In genomic region chr16:11205754-11206459, GRCh38 we compare ENCODE assay signal across 9 cellular contexts.
DNase-seq lines count a peak whose midpoint lies in the region; ATAC-seq and TF ChIP-seq lines count a peak whose summit lies in the region.
"Had no signal": no experiment of that assay in that cellular context is flagged by ENCODE, and none has a peak within 500 bp of the region (broad histone marks: within the 10 kb centered on the region; RNA-seq: fewer than 3 reads in every experiment).

No MANE protein-coding gene starts in this region.

- peak; percentile 29 for TF ChIP-seq POLR2A in GM18951 (IDR thresholded peaks at IDR 0.05; ENCODE audit: extremely low read depth, insufficient read depth, insufficient read length)

- peaks cover 6% of the 10 kb centered on the region for H3K36me3 Mint-ChIP-seq in T-helper 1 cell treated with Interleukin-12 subunit alpha and Interleukin-12 subunit beta and Interleukin-4 antibody, amounts not matched to agents 30 μg/mL and 1 μg/mL, for 36 hours (ENCODE audit: low read depth)

- in situ Hi-C loops in GM18951 (cut with MboI; ENCODE audit: low sequenced_read_pairs, unreplicated experiment): no loop called here

- peaks cover 42% of the 10 kb centered on the region for H3K4me1 Mint-ChIP-seq in T-helper 1 cell treated with Interleukin-12 subunit alpha and Interleukin-12 subunit beta and Interleukin-4 antibody, amounts not matched to agents 30 μg/mL and 1 μg/mL, for 36 hours (ENCODE audit: low read depth)

- no peak for ATAC-seq in GM19397 (IDR thresholded peaks at IDR 0.05; ENCODE audit: unreplicated experiment)
- ATAC-seq in GM18517 (IDR thresholded peaks at IDR 0.05; ENCODE audit: unreplicated experiment): no peak
- no peak for ATAC-seq in HG02938 (IDR thresholded peaks at IDR 0.05; ENCODE audit: unreplicated experiment)
- ATAC-seq in GM19395 (IDR thresholded peaks at IDR 0.05; ENCODE audit: unreplicated experiment): no peak

- peak overlapping the region; percentile 99 for H3K27ac Mint-ChIP-seq in T-helper 1 cell treated with Interleukin-12 subunit alpha and Interleukin-12 subunit beta and Interleukin-4 antibody, amounts not matched to agents 30 μg/mL and 1 μg/mL, for 36 hours

- peak overlapping the region; percentile 79 for H3K4me3 Mint-ChIP-seq in T-helper 1 cell treated with Interleukin-12 subunit alpha and Interleukin-12 subunit beta and Interleukin-4 antibody, amounts not matched to agents 30 μg/mL and 1 μg/mL, for 36 hours

- no peaks in the 10 kb centered on the region for H3K27me3 Mint-ChIP-seq in T-helper 1 cell treated with Interleukin-12 subunit alpha and Interleukin-12 subunit beta and Interleukin-4 antibody, amounts not matched to agents 30 μg/mL and 1 μg/mL, for 36 hours (ENCODE audit: low read depth)

- peak; percentile 22 to 28 for DNase-seq in AML-193 (lab: John Stamatoyannopoulos, UW)
- peak; percentile 41 for DNase-seq in hepatic stellate cell (ENCODE audit: low spot score)
- DNase-seq: head of caudate nucleus had no signal

- peaks cover 9% of the 10 kb centered on the region for H3K9me3 Mint-ChIP-seq in T-helper 1 cell treated with Interleukin-12 subunit alpha and Interleukin-12 subunit beta and Interleukin-4 antibody, amounts not matched to agents 30 μg/mL and 1 μg/mL, for 36 hours
